Comparison of ENCODE assay signal across 8 cellular contexts in the genomic region with DNA sequence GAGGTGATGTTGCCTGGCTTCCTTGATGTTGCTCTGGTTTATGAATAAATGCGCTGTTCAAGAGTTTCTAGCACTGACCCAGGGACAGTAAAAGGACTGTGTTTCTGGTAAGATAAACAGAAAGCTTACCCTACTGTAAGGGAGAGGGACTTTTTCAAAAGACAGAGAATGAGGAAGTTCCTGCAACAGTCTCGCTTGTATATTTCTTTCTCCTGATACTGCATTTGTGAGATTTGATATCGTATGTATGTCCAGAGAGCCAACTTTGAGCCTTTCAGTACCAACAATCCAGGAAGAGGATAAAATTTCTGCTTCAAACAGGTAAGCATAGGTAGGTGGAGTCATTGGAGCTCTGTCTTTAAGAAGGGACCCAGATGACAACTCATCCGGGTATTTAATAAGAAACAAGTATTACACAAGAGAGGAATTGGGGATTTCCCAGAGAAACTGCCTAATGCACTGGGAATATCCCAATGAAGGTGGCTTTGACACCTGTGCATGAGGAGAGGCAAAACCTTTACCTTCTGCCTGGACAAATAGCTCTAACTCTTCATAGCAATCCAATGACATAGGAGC. TPM values are rescaled to one million over a fixed set of nuclear protein-coding genes. Genes with fewer than 3 reads are reported as not detected.
DNase-seq lines count a peak whose midpoint lies in the region; ATAC-seq, FAIRE-seq and TF ChIP-seq lines count a peak whose summit lies in the region.

No MANE protein-coding gene starts in this region.

- H3K27ac Mint-ChIP-seq in activated CD4-positive, alpha-beta T cell treated with anti-CD3 and anti-CD28 coated beads for 36 hours, result peak overlapping the region; percentile 96
- peak overlapping the region; percentile 93 for H3K27ac Mint-ChIP-seq in activated T-helper 17 cell treated with anti-CD3 and anti-CD28 coated beads, Interleukin-2, amount 50 U/mL, for 72 hours
- H3K27ac Mint-ChIP-seq in stimulated activated memory B cell treated with anti-CD40 and anti-IgM and Interleukin-4, amounts not matched to agents 10 μg/mL and 1 μg/mL and 100 μg/mL, for 72 hours, result peak overlapping the region; percentile 87

- no peak for TF ChIP-seq CTCF in D721Med (IDR thresholded peaks at IDR 0.05; ENCODE audit: insufficient read depth, missing control alignments)

- ATAC-seq in activated CD4-positive, alpha-beta T cell treated with anti-CD3 and anti-CD28 coated beads for 36 hours, result no peak
- peak; percentile 23 for ATAC-seq in HG03135 (IDR thresholded peaks at IDR 0.05; ENCODE audit: unreplicated experiment)
- ATAC-seq in activated T-helper 17 cell treated with anti-CD3 and anti-CD28 coated beads, Interleukin-2, amount 50 U/mL, for 72 hours (replicated peaks), result no peak
- ATAC-seq in stimulated activated memory B cell treated with anti-CD40 and anti-IgM and Interleukin-4, amounts not matched to agents 10 μg/mL and 1 μg/mL and 100 μg/mL, for 72 hours, result peak; percentile 66

- POLR2A ChIA-PET in activated CD4-positive, alpha-beta T cell treated with anti-CD3 and anti-CD28 coated beads for 36 hours (lab: Charles Lee), result interaction anchor here (0.6 to 1.8 kb wide), 2 partner anchors 68 to 254 kb away, joined by 6 to 7 read pairs; a partner anchor contains a TSS

- FAIRE-seq in D721Med (lab: Jason Lieb, UNC), result no peak

- peak overlapping the region; percentile 78 for H3K4me3 Mint-ChIP-seq in activated CD4-positive, alpha-beta T cell treated with anti-CD3 and anti-CD28 coated beads for 36 hours
- peak overlapping the region; percentile 89 for H3K4me3 Mint-ChIP-seq in activated T-helper 17 cell treated with anti-CD3 and anti-CD28 coated beads, Interleukin-2, amount 50 U/mL, for 72 hours
- H3K4me3 Mint-ChIP-seq in stimulated activated memory B cell treated with anti-CD40 and anti-IgM and Interleukin-4, amounts not matched to agents 10 μg/mL and 1 μg/mL and 100 μg/mL, for 72 hours, result peak overlapping the region; percentile 98

- H3K9me3 Mint-ChIP-seq in activated CD4-positive, alpha-beta T cell treated with anti-CD3 and anti-CD28 coated beads for 36 hours (ENCODE audit: low read depth), result no peaks in the 10 kb centered on the region
- no peaks in the 10 kb centered on the region for H3K9me3 Mint-ChIP-seq in activated T-helper 17 cell treated with anti-CD3 and anti-CD28 coated beads, Interleukin-2, amount 50 U/mL, for 72 hours
- H3K9me3 Mint-ChIP-seq in stimulated activated memory B cell treated with anti-CD40 and anti-IgM and Interleukin-4, amounts not matched to agents 10 μg/mL and 1 μg/mL and 100 μg/mL, for 72 hours, result peaks cover 2% of the 10 kb centered on the region

- CTCF ChIA-PET in activated CD4-positive, alpha-beta T cell treated with anti-CD3 and anti-CD28 coated beads for 36 hours (lab: Charles Lee), result interaction anchor here (0.9 to 2.6 kb wide), 10 partner anchors 9 to 195 kb away, joined by 3 to 16 read pairs (median 4); a partner anchor contains a TSS

- H3K27me3 Mint-ChIP-seq in activated CD4-positive, alpha-beta T cell treated with anti-CD3 and anti-CD28 coated beads for 36 hours, result no peaks in the 10 kb centered on the region
- no peaks in the 10 kb centered on the region for H3K27me3 Mint-ChIP-seq in activated T-helper 17 cell treated with anti-CD3 and anti-CD28 coated beads, Interleukin-2, amount 50 U/mL, for 72 hours
- no peaks in the 10 kb centered on the region for H3K27me3 Mint-ChIP-seq in stimulated activated memory B cell treated with anti-CD40 and anti-IgM and Interleukin-4, amounts not matched to agents 10 μg/mL and 1 μg/mL and 100 μg/mL, for 72 hours

- intact Hi-C loops in activated CD4-positive, alpha-beta T cell treated with anti-CD3 and anti-CD28 coated beads for 36 hours (cut with DNase I, micrococcal nuclease), result loop anchor here (2.0 to 10.0 kb wide), 2 partner anchors 131 to 733 kb away; a partner anchor contains a TSS

- peaks cover 10% of the 10 kb centered on the region for H3K36me3 Mint-ChIP-seq in activated CD4-positive, alpha-beta T cell treated with anti-CD3 and anti-CD28 coated beads for 36 hours (ENCODE audit: low read depth)
- H3K36me3 Mint-ChIP-seq in activated T-helper 17 cell treated with anti-CD3 and anti-CD28 coated beads, Interleukin-2, amount 50 U/mL, for 72 hours (ENCODE audit: low read depth), result peaks cover 31% of the 10 kb centered on the region
- peaks cover 25% of the 10 kb centered on the region for H3K36me3 Mint-ChIP-seq in stimulated activated memory B cell treated with anti-CD40 and anti-IgM and Interleukin-4, amounts not matched to agents 10 μg/mL and 1 μg/mL and 100 μg/mL, for 72 hours

- no peak for DNase-seq in activated CD4-positive, alpha-beta T cell treated with anti-CD3 and anti-CD28 coated beads for 36 hours
- DNase-seq in activated CD4-positive, alpha-beta T cell treated with anti-CD3 and anti-CD28 coated beads, Interleukin-2, amount 50 U/mL, for 4 hours, result no peak
- DNase-seq in GM03348 (ENCODE audit: low spot score), result no peak
- no peak for DNase-seq in stimulated activated CD4-positive, alpha-beta T cell treated with anti-CD3 and anti-CD28 coated beads, Interleukin-2, amount 100 ng/mL, for 24 hours
- DNase-seq in D721Med (ENCODE audit: insufficient read length, low spot score), result no peak

- H3K4me1 Mint-ChIP-seq in activated CD4-positive, alpha-beta T cell treated with anti-CD3 and anti-CD28 coated beads for 36 hours, result peaks cover 80% of the 10 kb centered on the region
- peaks cover 44% of the 10 kb centered on the region for H3K4me1 Mint-ChIP-seq in activated T-helper 17 cell treated with anti-CD3 and anti-CD28 coated beads, Interleukin-2, amount 50 U/mL, for 72 hours
- H3K4me1 Mint-ChIP-seq in stimulated activated memory B cell treated with anti-CD40 and anti-IgM and Interleukin-4, amounts not matched to agents 10 μg/mL and 1 μg/mL and 100 μg/mL, for 72 hours, result peaks cover 68% of the 10 kb centered on the region

RNA-seq across cellular contexts. Expression of a gene that starts 0.8 kb away (rescaled TPM):
- total RNA-seq in activated CD4-positive, alpha-beta T cell treated with anti-CD3 and anti-CD28 coated beads for 36 hours, result 10 to 100 TPM; 24.7 to 25.9 TPM
- total RNA-seq in activated T-helper 17 cell treated with anti-CD3 and anti-CD28 coated beads, Interleukin-2, amount 50 U/mL, for 72 hours, result 10 to 100 TPM; 52.9 to 58.4 TPM

Comparison
In these comparisons a context has a peak if more than half of its experiments do, and no peak if none do; other contexts are left out.
1. ATAC-seq: peak in HG03135 (single experiment) and stimulated activated memory B cell treated with anti-CD40 and anti-IgM and Interleukin-4, amounts not matched to agents 10 μg/mL and 1 μg/mL and 100 μg/mL, for 72 hours (single experiment); none in activated CD4-positive, alpha-beta T cell treated with anti-CD3 and anti-CD28 coated beads for 36 hours (single experiment) and activated T-helper 17 cell treated with anti-CD3 and anti-CD28 coated beads, Interleukin-2, amount 50 U/mL, for 72 hours (single experiment).
2. Peak in every context shown above with its lines, with median percentiles within 50 percentile points of each other: H3K27ac Mint-ChIP-seq and H3K4me3 Mint-ChIP-seq.